ENCODE assay signal across 1 cellular context in the genomic region with DNA sequence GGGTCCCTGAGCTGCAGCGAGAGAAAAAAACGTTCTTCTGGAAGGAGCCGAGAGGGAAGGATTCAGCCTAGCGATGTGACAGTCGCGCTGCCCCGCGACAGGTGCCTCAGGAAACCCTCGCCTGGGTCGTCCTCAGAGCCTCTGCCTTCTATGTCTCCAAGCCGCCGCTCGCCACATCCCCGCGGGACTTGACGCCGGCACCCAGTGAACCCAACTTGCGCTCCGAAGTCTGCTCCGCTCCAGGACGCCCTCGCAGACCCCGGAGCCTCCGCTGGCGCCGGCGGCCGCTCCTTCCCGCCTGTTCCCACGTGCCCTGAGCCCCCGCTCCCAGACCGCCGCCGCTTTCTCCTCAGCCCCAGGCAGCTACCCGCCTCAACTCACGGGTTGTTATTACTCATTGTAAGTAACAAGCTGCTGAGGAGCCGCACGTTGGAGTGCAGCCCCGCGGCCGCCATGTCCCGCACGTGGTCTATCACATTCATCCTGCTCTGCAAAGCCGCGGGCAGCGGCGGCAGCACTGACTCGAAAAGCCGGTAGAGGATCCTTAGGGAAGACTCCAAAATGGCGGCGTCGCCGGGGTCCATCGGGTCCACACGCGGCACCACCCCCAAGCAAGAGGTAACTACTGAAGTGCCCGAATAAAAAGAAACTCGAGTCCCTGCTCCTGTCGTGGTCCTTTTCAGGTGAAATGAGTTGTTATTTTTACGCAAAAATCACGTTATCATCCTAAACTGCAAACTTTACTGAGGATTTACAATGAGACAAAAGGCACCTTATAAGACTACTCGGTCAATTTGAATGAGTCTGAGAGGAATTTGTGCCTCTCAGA.
TF ChIP-seq lines count a peak whose summit lies in the region.

A gene with protein sequence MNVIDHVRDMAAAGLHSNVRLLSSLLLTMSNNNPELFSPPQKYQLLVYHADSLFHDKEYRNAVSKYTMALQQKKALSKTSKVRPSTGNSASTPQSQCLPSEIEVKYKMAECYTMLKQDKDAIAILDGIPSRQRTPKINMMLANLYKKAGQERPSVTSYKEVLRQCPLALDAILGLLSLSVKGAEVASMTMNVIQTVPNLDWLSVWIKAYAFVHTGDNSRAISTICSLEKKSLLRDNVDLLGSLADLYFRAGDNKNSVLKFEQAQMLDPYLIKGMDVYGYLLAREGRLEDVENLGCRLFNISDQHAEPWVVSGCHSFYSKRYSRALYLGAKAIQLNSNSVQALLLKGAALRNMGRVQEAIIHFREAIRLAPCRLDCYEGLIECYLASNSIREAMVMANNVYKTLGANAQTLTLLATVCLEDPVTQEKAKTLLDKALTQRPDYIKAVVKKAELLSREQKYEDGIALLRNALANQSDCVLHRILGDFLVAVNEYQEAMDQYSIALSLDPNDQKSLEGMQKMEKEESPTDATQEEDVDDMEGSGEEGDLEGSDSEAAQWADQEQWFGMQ (minus strand): TSS at position 563 of the 829 bp plus-strand sequence. CDS start 81 bp downstream, at position 482.

TF ChIP-seq in K562, 482 proteins besides CTCF, POLR2A, EP300 and RAD21 (continued from another document):
- TF ChIP-seq, protein P1, sequence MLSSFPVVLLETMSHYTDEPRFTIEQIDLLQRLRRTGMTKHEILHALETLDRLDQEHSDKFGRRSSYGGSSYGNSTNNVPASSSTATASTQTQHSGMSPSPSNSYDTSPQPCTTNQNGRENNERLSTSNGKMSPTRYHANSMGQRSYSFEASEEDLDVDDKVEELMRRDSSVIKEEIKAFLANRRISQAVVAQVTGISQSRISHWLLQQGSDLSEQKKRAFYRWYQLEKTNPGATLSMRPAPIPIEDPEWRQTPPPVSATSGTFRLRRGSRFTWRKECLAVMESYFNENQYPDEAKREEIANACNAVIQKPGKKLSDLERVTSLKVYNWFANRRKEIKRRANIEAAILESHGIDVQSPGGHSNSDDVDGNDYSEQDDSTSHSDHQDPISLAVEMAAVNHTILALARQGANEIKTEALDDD (IDR thresholded peaks at IDR 0.05) = no peak
- TF ChIP-seq CBFA2T3 (IDR thresholded peaks at IDR 0.05) (no peak), ZNF583 (CRISPR knock-in tag; IDR thresholded peaks at IDR 0.05) (no peak), ZNF695 (CRISPR knock-in tag; IDR thresholded peaks at IDR 0.05) (no peak), PHTF2 (CRISPR knock-in tag; IDR thresholded peaks at IDR 0.05) (no peak), MCM2 (IDR thresholded peaks at IDR 0.05; ENCODE audit: low read depth) (no peak), SAFB2 (IDR thresholded peaks at IDR 0.05; ENCODE audit: borderline replicate concordance, low read depth, low read length, severe bottlenecking) (no peak), RB1 (IDR thresholded peaks at IDR 0.05; ENCODE audit: low read depth) (peak; percentile 46; the same call in 1 of the 2 replicates), ZNF146 (CRISPR knock-in tag; IDR thresholded peaks at IDR 0.05; ENCODE audit: unreplicated experiment) (no peak), CREB1 (IDR thresholded peaks at IDR 0.05) (no peak), CREB1 (CRISPR knock-in tag; IDR thresholded peaks at IDR 0.05) (peak; percentile 48), SNRNP70 (optimal IDR thresholded peaks at IDR 0.05; ENCODE audit: low read depth, low read length) (no peak), ZNF175 (CRISPR knock-in tag; IDR thresholded peaks at IDR 0.05; ENCODE audit: low read depth) (peak; percentile 54), TEAD2 (tag; IDR thresholded peaks at IDR 0.05) (no peak), CHD1 (IDR thresholded peaks at IDR 0.05; ENCODE audit: low read length) (no peak)
- TF ChIP-seq, protein P2, sequence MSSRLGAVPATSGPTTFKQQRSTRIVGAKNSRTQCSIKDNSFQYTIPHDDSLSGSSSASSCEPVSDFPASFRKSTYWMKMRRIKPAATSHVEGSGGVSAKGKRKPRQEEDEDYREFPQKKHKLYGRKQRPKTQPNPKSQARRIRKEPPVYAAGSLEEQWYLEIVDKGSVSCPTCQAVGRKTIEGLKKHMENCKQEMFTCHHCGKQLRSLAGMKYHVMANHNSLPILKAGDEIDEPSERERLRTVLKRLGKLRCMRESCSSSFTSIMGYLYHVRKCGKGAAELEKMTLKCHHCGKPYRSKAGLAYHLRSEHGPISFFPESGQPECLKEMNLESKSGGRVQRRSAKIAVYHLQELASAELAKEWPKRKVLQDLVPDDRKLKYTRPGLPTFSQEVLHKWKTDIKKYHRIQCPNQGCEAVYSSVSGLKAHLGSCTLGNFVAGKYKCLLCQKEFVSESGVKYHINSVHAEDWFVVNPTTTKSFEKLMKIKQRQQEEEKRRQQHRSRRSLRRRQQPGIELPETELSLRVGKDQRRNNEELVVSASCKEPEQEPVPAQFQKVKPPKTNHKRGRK (tag; IDR thresholded peaks at IDR 0.05) = no peak
- TF ChIP-seq, protein P3, sequence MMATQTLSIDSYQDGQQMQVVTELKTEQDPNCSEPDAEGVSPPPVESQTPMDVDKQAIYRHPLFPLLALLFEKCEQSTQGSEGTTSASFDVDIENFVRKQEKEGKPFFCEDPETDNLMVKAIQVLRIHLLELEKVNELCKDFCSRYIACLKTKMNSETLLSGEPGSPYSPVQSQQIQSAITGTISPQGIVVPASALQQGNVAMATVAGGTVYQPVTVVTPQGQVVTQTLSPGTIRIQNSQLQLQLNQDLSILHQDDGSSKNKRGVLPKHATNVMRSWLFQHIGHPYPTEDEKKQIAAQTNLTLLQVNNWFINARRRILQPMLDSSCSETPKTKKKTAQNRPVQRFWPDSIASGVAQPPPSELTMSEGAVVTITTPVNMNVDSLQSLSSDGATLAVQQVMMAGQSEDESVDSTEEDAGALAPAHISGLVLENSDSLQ (IDR thresholded peaks at IDR 0.05) = no peak
